In genomic region chr10:30695481-30696224, GRCh38 we compare ENCODE assay signal across 8 cellular contexts.
DNase-seq lines count a peak whose midpoint lies in the region; ATAC-seq and TF ChIP-seq lines count a peak whose summit lies in the region.
"Not testable (repeated sequence)": the region's sequence is repeated elsewhere in the genome, so short reads cannot be mapped to it uniquely, and the experiment has no call there.

No MANE protein-coding gene starts in this region.

- not testable (repeated sequence) for TF ChIP-seq POLR2A in prostate gland (IDR thresholded peaks at IDR 0.05)

- not testable (repeated sequence) for H3K36me3 Mint-ChIP-seq in CD8-positive, alpha-beta T cell
- H3K36me3 Mint-ChIP-seq in activated CD8-positive, alpha-beta memory T cell treated with anti-CD3 and anti-CD28 coated beads, Interleukin-2, amount 10 ng/mL, durations not matched to agents 7 days and 5 days: peaks cover 30% of the 10 kb centered on the region
- peaks cover 36 to 39% of the 10 kb centered on the region in 2 donors for H3K36me3 Mint-ChIP-seq in activated naive CD4-positive, alpha-beta T cell treated with anti-CD3 and anti-CD28 coated beads, Interleukin-2, amount 50 U/mL, for 72 hours

- not testable (repeated sequence) for H3K9me3 Mint-ChIP-seq in CD8-positive, alpha-beta T cell; activated CD8-positive, alpha-beta memory T cell treated with anti-CD3 and anti-CD28 coated beads, Interleukin-2, amount 10 ng/mL, durations not matched to agents 7 days and 5 days (ENCODE audit: low read depth); activated naive CD4-positive, alpha-beta T cell treated with anti-CD3 and anti-CD28 coated beads, Interleukin-2, amount 50 U/mL, for 72 hours

- peak overlapping the region; percentile 85 for H3K27ac Mint-ChIP-seq in CD8-positive, alpha-beta T cell
- peak overlapping the region; percentile 88 for H3K27ac Mint-ChIP-seq in activated CD8-positive, alpha-beta memory T cell treated with anti-CD3 and anti-CD28 coated beads, Interleukin-2, amount 10 ng/mL, durations not matched to agents 7 days and 5 days
- peak overlapping the region; percentile 95 to 100 for H3K27ac Mint-ChIP-seq in activated naive CD4-positive, alpha-beta T cell treated with anti-CD3 and anti-CD28 coated beads, Interleukin-2, amount 50 U/mL, for 72 hours

- DNase-seq in CD8-positive, alpha-beta T cell: peak in 6 of 7 experiments; percentile 48 to 71 (median 67)
- DNase-seq in M059J (ENCODE audit: low read depth) (peak; percentile 75), T-helper 2 cell (peak in 4 of 5 experiments; percentile 18 to 94 (median 52)), fibroblast of gingiva (ENCODE audit: low read depth) (peak; percentile 20), prostate gland (ENCODE audit: low spot score) (peak; percentile 24)
- DNase-seq in activated CD8-positive, alpha-beta memory T cell treated with anti-CD3 and anti-CD28 coated beads, Interleukin-2, amount 10 ng/mL, durations not matched to agents 7 days and 5 days: peak; percentile 86
- peak; percentile 62 to 89 for DNase-seq in activated naive CD4-positive, alpha-beta T cell treated with anti-CD3 and anti-CD28 coated beads, Interleukin-2, amount 50 U/mL, for 72 hours (ENCODE audit: low spot score in 2 of 2)
- DNase-seq in stimulated activated CD8-positive, alpha-beta memory T cell treated with anti-CD3 and anti-CD28 coated beads, Interleukin-15, amount 100 ng/mL, for 1 hour (ENCODE audit: low read depth): peak; percentile 52

- CTCF ChIA-PET in CD8-positive, alpha-beta T cell (lab: Charles Lee): interaction anchor here (1.2 to 2.3 kb wide), 3 partner anchors 8 to 22 kb away, joined by 3 to 11 read pairs (median 7); no protein-coding TSS in a partner anchor
- CTCF ChIA-PET in activated CD8-positive, alpha-beta memory T cell treated with anti-CD3 and anti-CD28 coated beads, Interleukin-2, amount 10 ng/mL, durations not matched to agents 7 days and 5 days (lab: Charles Lee): interaction anchor here (0.7 to 3.4 kb wide), 3 partner anchors 8 to 89 kb away, joined by 3 to 36 read pairs (median 14); no protein-coding TSS in a partner anchor

- not testable (repeated sequence) for TF ChIP-seq CTCF in CD8-positive, alpha-beta T cell (IDR thresholded peaks at IDR 0.05); prostate gland (IDR thresholded peaks at IDR 0.05)

- peaks cover 48% of the 10 kb centered on the region for H3K4me1 ChIP-seq in CD8-positive, alpha-beta T cell (ENCODE audit: insufficient read depth, low read length)
- H3K4me1 ChIP-seq in prostate gland (replicated peaks): not testable (repeated sequence)

- not testable (repeated sequence) for H3K27ac ChIP-seq in CD8-positive, alpha-beta T cell (ENCODE audit: low read depth, low read length); prostate gland

- H3K4me3 ChIP-seq in CD8-positive, alpha-beta T cell (ENCODE audit: low read depth, low read length); prostate gland: not testable (repeated sequence)

- WGBS in prostate gland: 40% methylated on average over 18 of the region's 18 CpGs

- H3K36me3 ChIP-seq in CD8-positive, alpha-beta T cell (ENCODE audit: insufficient read depth, low read length); prostate gland: not testable (repeated sequence)

- ATAC-seq in CD8-positive, alpha-beta T cell: peak; percentile 93
- ATAC-seq in activated CD8-positive, alpha-beta memory T cell treated with anti-CD3 and anti-CD28 coated beads, Interleukin-2, amount 10 ng/mL, durations not matched to agents 7 days and 5 days: peak; percentile 86
- peak; percentile 87 to 89 for ATAC-seq in activated naive CD4-positive, alpha-beta T cell treated with anti-CD3 and anti-CD28 coated beads, Interleukin-2, amount 50 U/mL, for 72 hours

- peaks cover 45% of the 10 kb centered on the region for H3K4me1 Mint-ChIP-seq in CD8-positive, alpha-beta T cell (ENCODE audit: low read depth)
- peaks cover 73% of the 10 kb centered on the region for H3K4me1 Mint-ChIP-seq in activated CD8-positive, alpha-beta memory T cell treated with anti-CD3 and anti-CD28 coated beads, Interleukin-2, amount 10 ng/mL, durations not matched to agents 7 days and 5 days

- intact Hi-C loops in CD8-positive, alpha-beta T cell (cut with DNase I, micrococcal nuclease); prostate gland (cut with DNase I): not testable (repeated sequence)

- POLR2A ChIA-PET in CD8-positive, alpha-beta T cell (lab: Charles Lee): interaction anchor here (0.9 kb wide), 1 partner anchor 9 kb away, joined by 5 read pairs; no protein-coding TSS in a partner anchor

- H3K4me3 Mint-ChIP-seq in CD8-positive, alpha-beta T cell: peak overlapping the region; percentile 69
- peak overlapping the region; percentile 53 for H3K4me3 Mint-ChIP-seq in activated CD8-positive, alpha-beta memory T cell treated with anti-CD3 and anti-CD28 coated beads, Interleukin-2, amount 10 ng/mL, durations not matched to agents 7 days and 5 days

- H3K27me3 ChIP-seq in CD8-positive, alpha-beta T cell (ENCODE audit: insufficient read depth, low read length); prostate gland (replicated peaks; ENCODE audit: insufficient read depth): not testable (repeated sequence)

- H3K9me3 ChIP-seq in CD8-positive, alpha-beta T cell (ENCODE audit: low read length); prostate gland: not testable (repeated sequence)

- H3K27me3 Mint-ChIP-seq in CD8-positive, alpha-beta T cell (ENCODE audit: low read depth); activated CD8-positive, alpha-beta memory T cell treated with anti-CD3 and anti-CD28 coated beads, Interleukin-2, amount 10 ng/mL, durations not matched to agents 7 days and 5 days: not testable (repeated sequence)

Comparison
In these comparisons a context has a peak if more than half of its experiments do, and no peak if none do; other contexts are left out.
1. DNase-seq: peak in every context shown above with its lines; median percentile 86 in activated CD8-positive, alpha-beta memory T cell treated with anti-CD3 and anti-CD28 coated beads, Interleukin-2, amount 10 ng/mL, durations not matched to agents 7 days and 5 days; 76 in activated naive CD4-positive, alpha-beta T cell treated with anti-CD3 and anti-CD28 coated beads, Interleukin-2, amount 50 U/mL, for 72 hours; 75 in M059J; 67 in CD8-positive, alpha-beta T cell; 52 in T-helper 2 cell; 52 in stimulated activated CD8-positive, alpha-beta memory T cell treated with anti-CD3 and anti-CD28 coated beads, Interleukin-15, amount 100 ng/mL, for 1 hour; 24 in prostate gland; 20 in fibroblast of gingiva.